14 cellular contexts compared by ENCODE assay signal in genomic region chr14:94373708-94374107, GRCh38. TPM values are rescaled to one million over a fixed set of nuclear protein-coding genes. Genes with fewer than 3 reads are reported as not detected.
A peak's percentile ranks its signal among the peaks of the same experiment; 100 is the strongest.
DNase-seq lines count a peak whose midpoint lies in the region; ATAC-seq and TF ChIP-seq lines count a peak whose summit lies in the region.
"Had no signal": no experiment of that assay in that cellular context is flagged by ENCODE, and none has a peak within 500 bp of the region (broad histone marks: within the 10 kb centered on the region; RNA-seq: fewer than 3 reads in every experiment).

No MANE protein-coding gene starts in this region.

- H3K27me3 Mint-ChIP-seq in activated CD8-positive, alpha-beta memory T cell treated with anti-CD3 and anti-CD28 coated beads, Interleukin-2, amount 10 ng/mL, durations not matched to agents 7 days and 5 days = no peaks in the 10 kb centered on the region
- no peaks in the 10 kb centered on the region for H3K27me3 Mint-ChIP-seq in Caco-2 (ENCODE audit: insufficient read depth, unreplicated experiment)

- no peaks in the 10 kb centered on the region for H3K27me3 ChIP-seq in mammary epithelial cell (ENCODE audit: insufficient read depth, low read length)
- no peaks in the 10 kb centered on the region for H3K27me3 ChIP-seq in left lung
- H3K27me3 ChIP-seq in Caco-2 (replicated peaks; ENCODE audit: control insufficient read depth, insufficient read depth, low read length) = no peaks in the 10 kb centered on the region
- H3K27me3 ChIP-seq: thyroid gland had no signal

- no peak overlapping the region for H3K4me3 ChIP-seq in mammary epithelial cell (replicated peaks in 1 of 3; ENCODE audit: insufficient read depth in 1 of 3, low read depth in 2 of 3, low read length in 3 of 3)
- H3K4me3 ChIP-seq in left lung = no peak overlapping the region
- H3K4me3 ChIP-seq in Caco-2 (ENCODE audit: low read depth, low read length) = no peak overlapping the region
- H3K4me3 ChIP-seq: thyroid gland had no signal

- dilution Hi-C loops in mammary epithelial cell (cut with HindIII; ENCODE audit: low sequenced_read_pairs) = no loop called here

- intact Hi-C loops in mammary epithelial cell (cut with micrococcal nuclease) = loop anchor here (1.0 kb wide), 1 partner anchor 15 kb away; the partner anchor contains the start of gene SERPINA1
- intact Hi-C loops in left lung (cut with DNase I) = no loop called here
- intact Hi-C loops in Caco-2 (cut with micrococcal nuclease; ENCODE audit: unreplicated experiment) = no loop called here

- no peaks in the 10 kb centered on the region for H3K36me3 ChIP-seq in mammary epithelial cell (ENCODE audit: insufficient read depth, low read length)
- H3K36me3 ChIP-seq in left lung = peaks cover 0 to 23% of the 10 kb centered on the region in 2 donors
- H3K36me3 ChIP-seq in Caco-2 (ENCODE audit: control insufficient read depth, insufficient read depth, low read length) = no peaks in the 10 kb centered on the region; the same call in 1 of the 2 replicates
- H3K36me3 ChIP-seq: thyroid gland had no signal

- WGBS in mammary epithelial cell (ENCODE audit: low coverage, missing lambda C conversion rate) = 26% methylated on average over 8 of the region's 8 CpGs

- H3K9me3 Mint-ChIP-seq in activated CD8-positive, alpha-beta memory T cell treated with anti-CD3 and anti-CD28 coated beads, Interleukin-2, amount 10 ng/mL, durations not matched to agents 7 days and 5 days (ENCODE audit: low read depth) = no peaks in the 10 kb centered on the region
- no peaks in the 10 kb centered on the region for H3K9me3 Mint-ChIP-seq in Caco-2 (ENCODE audit: unreplicated experiment)
- H3K9me3 Mint-ChIP-seq: natural killer cell had no signal

- H3K9ac ChIP-seq in mammary epithelial cell (ENCODE audit: insufficient read depth, low read length) = peak overlapping the region; percentile 50

- H2AFZ ChIP-seq in mammary epithelial cell (ENCODE audit: low read depth, low read length) = peak overlapping the region; percentile 35

- POLR2A ChIA-PET in Caco-2 (lab: Charles Lee) = no interaction called here

- H3K27ac ChIP-seq in mammary epithelial cell (ENCODE audit: insufficient read depth, low read depth, low read length) (peak overlapping the region; percentile 74), left lung (no peak overlapping the region)
- H3K27ac ChIP-seq: thyroid gland had no signal

- ATAC-seq in left lung (peak; percentile 49), GM18909 (IDR thresholded peaks at IDR 0.05; ENCODE audit: poor library complexity, unreplicated experiment) (no peak), GM19351 (IDR thresholded peaks at IDR 0.05; ENCODE audit: unreplicated experiment) (no peak)
- no peak for ATAC-seq in activated CD8-positive, alpha-beta memory T cell treated with anti-CD3 and anti-CD28 coated beads, Interleukin-2, amount 10 ng/mL, durations not matched to agents 7 days and 5 days
- ATAC-seq: natural killer cell, T-helper 17 cell had no signal

- peaks cover 25% of the 10 kb centered on the region for H3K4me1 ChIP-seq in mammary epithelial cell (ENCODE audit: insufficient read depth, low read length)
- H3K4me1 ChIP-seq in left lung = peaks cover 0 to 9% of the 10 kb centered on the region in 2 donors
- H3K4me1 ChIP-seq in Caco-2 = peaks cover 5% of the 10 kb centered on the region; the same call in 1 of the 2 replicates
- H3K4me1 ChIP-seq: thyroid gland had no signal

- no peaks in the 10 kb centered on the region for H3K79me2 ChIP-seq in mammary epithelial cell (ENCODE audit: insufficient read depth, low read length)

- H3K36me3 Mint-ChIP-seq in activated CD8-positive, alpha-beta memory T cell treated with anti-CD3 and anti-CD28 coated beads, Interleukin-2, amount 10 ng/mL, durations not matched to agents 7 days and 5 days = no peaks in the 10 kb centered on the region
- no peaks in the 10 kb centered on the region for H3K36me3 Mint-ChIP-seq in Caco-2 (ENCODE audit: insufficient read depth, unreplicated experiment)
- H3K36me3 Mint-ChIP-seq: natural killer cell had no signal

- BruUV-seq in mammary epithelial cell (replicated peaks; lab: Mats Ljungman, UMichigan) (no TSS peak), Caco-2 (replicated peaks; lab: Mats Ljungman, UMichigan) (no TSS peak)

- DNase-seq in ACHN (peak; percentile 90), HT-29 (ENCODE audit: low spot score) (peak; percentile 33), mammary epithelial cell (peak; percentile 98), left lung (peak in 1 of 2 donors; percentile 32), Caco-2 (no peak)
- DNase-seq in activated CD8-positive, alpha-beta memory T cell treated with anti-CD3 and anti-CD28 coated beads, Interleukin-2, amount 10 ng/mL, durations not matched to agents 7 days and 5 days = no peak
- DNase-seq: C1 segment of cervical spinal cord, natural killer cell, NCI-H748 treated with DMSO at 0.1 percent for 48 hours, T-helper 17 cell had no signal

- CTCF ChIA-PET in mammary epithelial cell (lab: Charles Lee; ENCODE audit: low non-redundant PET) (interaction anchor here (0.5 to 0.6 kb wide), 3 partner anchors 13 to 39 kb away, joined by 3 to 6 read pairs (median 3); no protein-coding TSS in a partner anchor), Caco-2 (lab: Charles Lee) (no interaction called here)
- CTCF ChIA-PET in activated CD8-positive, alpha-beta memory T cell treated with anti-CD3 and anti-CD28 coated beads, Interleukin-2, amount 10 ng/mL, durations not matched to agents 7 days and 5 days (lab: Charles Lee) = interaction anchor here (1.0 kb wide), 1 partner anchor 16 kb away, joined by 3 read pairs; no protein-coding TSS in a partner anchor

- peak overlapping the region; percentile 10 for H3K4me2 ChIP-seq in mammary epithelial cell (ENCODE audit: insufficient read depth, low read depth, low read length)

- no peak overlapping the region for H3K27ac Mint-ChIP-seq in activated CD8-positive, alpha-beta memory T cell treated with anti-CD3 and anti-CD28 coated beads, Interleukin-2, amount 10 ng/mL, durations not matched to agents 7 days and 5 days
- H3K27ac Mint-ChIP-seq in Caco-2 (ENCODE audit: unreplicated experiment) = no peak overlapping the region
- H3K27ac Mint-ChIP-seq: natural killer cell, T-helper 17 cell had no signal

- H3K9me3 ChIP-seq in mammary epithelial cell (replicated peaks; ENCODE audit: insufficient read depth, low read length) (no peaks in the 10 kb centered on the region), left lung (no peaks in the 10 kb centered on the region), Caco-2 (no peaks in the 10 kb centered on the region)
- H3K9me3 ChIP-seq: thyroid gland had no signal

- in situ Hi-C loops in ACHN (cut with HindIII; ENCODE audit: low pct_ligation_motif_present, low pct_unique_long_range_greater_than_20kb, low sequenced_read_pairs) (no loop called here), mammary epithelial cell (cut with MboI; ENCODE audit: low sequenced_read_pairs in 2 of 2) (no loop called here)

- H3K4me1 Mint-ChIP-seq in activated CD8-positive, alpha-beta memory T cell treated with anti-CD3 and anti-CD28 coated beads, Interleukin-2, amount 10 ng/mL, durations not matched to agents 7 days and 5 days = no peaks in the 10 kb centered on the region
- H3K4me1 Mint-ChIP-seq in Caco-2 (ENCODE audit: low read depth, unreplicated experiment) = peaks cover 11% of the 10 kb centered on the region
- H3K4me1 Mint-ChIP-seq: natural killer cell had no signal

- H3K4me3 Mint-ChIP-seq in activated CD8-positive, alpha-beta memory T cell treated with anti-CD3 and anti-CD28 coated beads, Interleukin-2, amount 10 ng/mL, durations not matched to agents 7 days and 5 days = no peak overlapping the region
- H3K4me3 Mint-ChIP-seq in Caco-2 (ENCODE audit: unreplicated experiment) = no peak overlapping the region
- H3K4me3 Mint-ChIP-seq: natural killer cell, T-helper 17 cell had no signal

- no peaks in the 10 kb centered on the region for H4K20me1 ChIP-seq in mammary epithelial cell (ENCODE audit: insufficient read depth, low read length)

- TF ChIP-seq CTCF in mammary epithelial cell (conservative IDR thresholded peaks at IDR 0.05 in 1 of 2, IDR thresholded peaks at IDR 0.05 in 1 of 2; ENCODE audit: extremely low read depth in 1 of 2, insufficient read depth in 1 of 2, low read depth in 1 of 2, low read length in 2 of 2) = no peak
- no peak for TF ChIP-seq CTCF in left lung (IDR thresholded peaks at IDR 0.05)
- no peak for TF ChIP-seq CTCF in Caco-2 (IDR thresholded peaks at IDR 0.05; ENCODE audit: insufficient read depth in 1 of 2, low read depth in 1 of 2, low read length in 1 of 2, severe bottlenecking in 1 of 2, unreplicated experiment in 1 of 2)

RNA-seq across cellular contexts. Expression of gene SERPINA2, which starts 7.2 kb away (rescaled TPM):
- not detected in 2 replicates for total RNA-seq in HT-29 (2014; rRNA removed; shearing (Covaris generic))
- total RNA-seq in mammary epithelial cell = not detected
- polyA plus RNA-seq in mammary epithelial cell = not detected
- polyA minus RNA-seq in mammary epithelial cell = not detected
- not detected for total RNA-seq in left lung
- not detected for total RNA-seq in activated CD8-positive, alpha-beta memory T cell treated with anti-CD3 and anti-CD28 coated beads, Interleukin-2, amount 10 ng/mL, durations not matched to agents 7 days and 5 days
- not detected in 2 replicates for total RNA-seq in Caco-2 (2022)
- total RNA-seq: cerebellum, natural killer cell, T-helper 17 cell, thyroid gland had no signal

RNA-seq across cellular contexts. Expression of gene SERPINA1, which starts 14.7 kb away (rescaled TPM):
- 304 and 307 TPM in 2 replicates for total RNA-seq in HT-29 (2014; rRNA removed; shearing (Covaris generic))
- total RNA-seq in mammary epithelial cell = 100 to 1,000 TPM in 1 of 2 donors, 10 to 100 TPM in 1; 30.3 to 155 TPM
- 147 TPM for polyA plus RNA-seq in mammary epithelial cell
- 116 TPM for polyA minus RNA-seq in mammary epithelial cell
- total RNA-seq in left lung = 1,000 to 10,000 TPM; 1,065 to 1,514 TPM
- under 1 TPM in 1 of 2 experiments, not detected in 1; 0.49 TPM for total RNA-seq in activated CD8-positive, alpha-beta memory T cell treated with anti-CD3 and anti-CD28 coated beads, Interleukin-2, amount 10 ng/mL, durations not matched to agents 7 days and 5 days
- 150 and 178 TPM in 2 replicates for total RNA-seq in Caco-2 (2022)

RNA-seq across cellular contexts. Expression of gene SERPINA6, which starts 50.6 kb away (rescaled TPM):
- total RNA-seq in HT-29 (2014; rRNA removed; shearing (Covaris generic)) = 0.99 and 1.2 TPM in 2 replicates
- total RNA-seq in mammary epithelial cell = not detected
- 0.05 TPM for polyA plus RNA-seq in mammary epithelial cell
- not detected for polyA minus RNA-seq in mammary epithelial cell
- total RNA-seq in left lung = not detected
- total RNA-seq in activated CD8-positive, alpha-beta memory T cell treated with anti-CD3 and anti-CD28 coated beads, Interleukin-2, amount 10 ng/mL, durations not matched to agents 7 days and 5 days = not detected
- total RNA-seq in Caco-2 (2022) = 0.32 and 0.56 TPM in 2 replicates
- total RNA-seq: cerebellum, natural killer cell, T-helper 17 cell, thyroid gland had no signal

Comparison
In these comparisons a context has a peak if more than half of its experiments do, and no peak if none do; other contexts are left out.
1. DNase-seq: peak in ACHN (single experiment), HT-29 (single experiment) and mammary epithelial cell (single experiment); none in activated CD8-positive, alpha-beta memory T cell treated with anti-CD3 and anti-CD28 coated beads, Interleukin-2, amount 10 ng/mL, durations not matched to agents 7 days and 5 days (single experiment) and Caco-2 (0 of 2).
2. RNA of gene SERPINA1, which starts 14.7 kb away (total RNA-seq): 1,065 to 1,514 TPM in left lung, 304 to 307 TPM in HT-29, 30.3 to 155 TPM in mammary epithelial cell and 150 to 178 TPM in Caco-2; 0.49 TPM in activated CD8-positive, alpha-beta memory T cell treated with anti-CD3 and anti-CD28 coated beads, Interleukin-2, amount 10 ng/mL, durations not matched to agents 7 days and 5 days; every median in the first group is over 10 times any median in the second.